Comparison of ENCODE assay signal across 1 cellular context in the genomic region with DNA sequence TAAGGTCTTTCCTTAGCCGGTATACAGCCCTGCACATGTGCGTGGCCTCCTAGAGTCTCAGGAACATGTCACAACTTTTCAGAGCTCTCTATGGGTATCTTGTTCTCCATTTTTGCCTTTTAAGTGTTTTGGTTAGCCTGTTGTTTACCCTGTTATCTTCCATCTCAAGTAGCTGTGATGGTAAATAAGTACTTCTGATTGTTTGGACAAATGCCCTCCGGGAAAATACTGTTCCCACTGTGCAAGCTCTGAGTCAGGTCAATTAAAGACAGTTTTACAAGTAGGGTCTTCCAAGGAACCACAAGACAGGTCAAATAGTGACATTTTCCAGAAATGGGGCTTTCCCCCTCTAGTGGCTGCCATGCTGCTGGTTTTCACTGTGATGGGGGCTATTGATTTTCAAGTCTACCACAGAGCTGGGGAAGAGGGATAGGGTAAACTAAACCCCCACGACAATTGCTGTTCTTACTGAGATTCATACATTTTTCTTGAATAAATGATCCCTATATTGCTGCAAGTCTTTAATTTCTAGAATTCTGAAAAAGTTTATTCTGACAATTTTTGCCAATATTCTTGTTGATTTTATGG.
TF ChIP-seq lines count a peak whose summit lies in the region.

No MANE protein-coding gene starts in this region.

TF ChIP-seq in A549, 52 proteins besides CTCF, POLR2A, EP300 and RAD21 (continued from another document):
- TF ChIP-seq, protein P1, sequence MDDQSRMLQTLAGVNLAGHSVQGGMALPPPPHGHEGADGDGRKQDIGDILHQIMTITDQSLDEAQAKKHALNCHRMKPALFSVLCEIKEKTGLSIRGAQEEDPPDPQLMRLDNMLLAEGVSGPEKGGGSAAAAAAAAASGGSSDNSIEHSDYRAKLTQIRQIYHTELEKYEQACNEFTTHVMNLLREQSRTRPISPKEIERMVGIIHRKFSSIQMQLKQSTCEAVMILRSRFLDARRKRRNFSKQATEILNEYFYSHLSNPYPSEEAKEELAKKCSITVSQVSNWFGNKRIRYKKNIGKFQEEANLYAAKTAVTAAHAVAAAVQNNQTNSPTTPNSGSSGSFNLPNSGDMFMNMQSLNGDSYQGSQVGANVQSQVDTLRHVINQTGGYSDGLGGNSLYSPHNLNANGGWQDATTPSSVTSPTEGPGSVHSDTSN (IDR thresholded peaks at IDR 0.05), result no peak
- TF ChIP-seq ZFP36 (IDR thresholded peaks at IDR 0.05; ENCODE audit: borderline replicate concordance, partially characterized antibody) (no peak), SREBF2 (IDR thresholded peaks at IDR 0.05) (no peak), NFE2L2 (conservative IDR thresholded peaks at IDR 0.05; ENCODE audit: low read length) (no peak), NR3C1 (IDR thresholded peaks at IDR 0.05) (no peak), POLR2AphosphoS2 (conservative IDR thresholded peaks at IDR 0.05; ENCODE audit: low read length) (no peak), BHLHE40 (IDR thresholded peaks at IDR 0.05; ENCODE audit: low read depth, low read length) (no peak), JUNB (IDR thresholded peaks at IDR 0.05) (no peak)
- TF ChIP-seq, protein P2, sequence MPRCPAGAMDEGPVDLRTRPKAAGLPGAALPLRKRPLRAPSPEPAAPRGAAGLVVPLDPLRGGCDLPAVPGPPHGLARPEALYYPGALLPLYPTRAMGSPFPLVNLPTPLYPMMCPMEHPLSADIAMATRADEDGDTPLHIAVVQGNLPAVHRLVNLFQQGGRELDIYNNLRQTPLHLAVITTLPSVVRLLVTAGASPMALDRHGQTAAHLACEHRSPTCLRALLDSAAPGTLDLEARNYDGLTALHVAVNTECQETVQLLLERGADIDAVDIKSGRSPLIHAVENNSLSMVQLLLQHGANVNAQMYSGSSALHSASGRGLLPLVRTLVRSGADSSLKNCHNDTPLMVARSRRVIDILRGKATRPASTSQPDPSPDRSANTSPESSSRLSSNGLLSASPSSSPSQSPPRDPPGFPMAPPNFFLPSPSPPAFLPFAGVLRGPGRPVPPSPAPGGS (IDR thresholded peaks at IDR 0.05), result no peak
- TF ChIP-seq, protein P3, sequence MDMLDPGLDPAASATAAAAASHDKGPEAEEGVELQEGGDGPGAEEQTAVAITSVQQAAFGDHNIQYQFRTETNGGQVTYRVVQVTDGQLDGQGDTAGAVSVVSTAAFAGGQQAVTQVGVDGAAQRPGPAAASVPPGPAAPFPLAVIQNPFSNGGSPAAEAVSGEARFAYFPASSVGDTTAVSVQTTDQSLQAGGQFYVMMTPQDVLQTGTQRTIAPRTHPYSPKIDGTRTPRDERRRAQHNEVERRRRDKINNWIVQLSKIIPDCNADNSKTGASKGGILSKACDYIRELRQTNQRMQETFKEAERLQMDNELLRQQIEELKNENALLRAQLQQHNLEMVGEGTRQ (IDR thresholded peaks at IDR 0.05), result no peak
